In the genomic region with DNA sequence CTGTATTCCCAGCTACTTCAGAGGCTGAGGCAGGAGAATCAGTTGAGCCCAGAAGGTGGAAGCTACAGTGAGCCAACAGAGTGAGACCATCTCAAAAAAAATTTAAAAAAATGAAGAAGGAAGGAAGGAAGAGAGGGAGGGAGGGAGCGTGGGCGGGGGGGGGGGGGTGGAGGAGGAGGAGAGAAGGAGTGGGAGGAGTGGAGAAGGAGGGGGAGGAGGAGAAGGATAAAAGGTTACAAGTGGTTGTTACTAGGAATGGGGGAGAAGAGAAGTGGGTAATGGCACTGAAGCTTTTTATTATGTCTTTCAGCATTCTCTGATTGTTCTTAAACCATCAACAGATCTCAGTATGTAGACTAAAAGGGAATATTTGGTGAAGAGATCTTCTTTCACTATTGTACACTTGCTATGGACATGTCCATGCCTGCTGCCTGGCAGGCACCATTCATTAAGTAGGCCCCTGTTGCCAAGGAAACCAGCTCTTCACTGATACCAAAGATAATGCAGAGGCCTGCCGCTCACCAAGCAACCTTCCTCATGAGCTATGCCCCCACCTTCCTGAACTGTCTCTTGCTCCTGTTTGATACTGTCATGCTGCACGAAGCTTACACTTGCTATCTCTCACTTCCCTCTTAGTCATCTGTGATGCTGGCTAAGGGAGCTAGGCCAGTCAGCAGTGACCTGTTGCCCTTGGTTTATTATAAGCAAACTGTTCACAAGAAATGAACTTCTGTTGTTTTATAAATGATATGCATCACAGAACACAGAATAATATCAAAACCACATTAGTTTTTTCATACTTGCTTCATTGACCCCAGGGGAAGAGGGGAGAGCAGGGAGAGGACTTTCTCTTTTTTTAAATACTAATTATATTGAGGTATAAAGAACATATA, we compare ENCODE assay signal across 8 cellular contexts. TPM values are rescaled to one million over a fixed set of nuclear protein-coding genes. Genes with fewer than 3 reads are reported as not detected.
DNase-seq lines count a peak whose midpoint lies in the region; ATAC-seq and TF ChIP-seq lines count a peak whose summit lies in the region.

No MANE protein-coding gene starts in this region.

- no peak for TF ChIP-seq CTCF in GM20000 (IDR thresholded peaks at IDR 0.05; ENCODE audit: extremely low read depth, missing control alignments)
- no peak for TF ChIP-seq CTCF in activated CD8-positive, alpha-beta T cell treated with anti-CD3 and anti-CD28 coated beads for 36 hours (IDR thresholded peaks at IDR 0.05)
- no peak for TF ChIP-seq CTCF in uterus (IDR thresholded peaks at IDR 0.05)

- DNase-seq in DMS53 treated with DMSO at 0.1 percent for 48 hours (lab: John Stamatoyannopoulos, UW; ENCODE audit: unreplicated experiment) = peak; percentile 72
- DNase-seq in GM20000 (ENCODE audit: low spot score) = peak; percentile 86
- peak; percentile 93 for DNase-seq in NCI-H510A treated with DMSO at 0.1 percent for 48 hours (lab: John Stamatoyannopoulos, UW)
- peak; percentile 78 for DNase-seq in activated CD8-positive, alpha-beta T cell treated with anti-CD3 and anti-CD28 coated beads for 36 hours
- no peak for DNase-seq in Right ventricle myocardium superior
- peak; percentile 61 for DNase-seq in renal cortical epithelial cell (ENCODE audit: low read depth)
- DNase-seq in uterus = no peak

- no peak for TF ChIP-seq POLR2A in uterus (IDR thresholded peaks at IDR 0.05)

- no peaks in the 10 kb centered on the region for H3K27me3 Mint-ChIP-seq in activated CD8-positive, alpha-beta T cell treated with anti-CD3 and anti-CD28 coated beads for 36 hours

- H3K4me3 ChIP-seq in uterus = no peak overlapping the region

- ATAC-seq in HG03457 (IDR thresholded peaks at IDR 0.05; ENCODE audit: unreplicated experiment) (peak; percentile 98), Right ventricle myocardium superior (ENCODE audit: poor library complexity) (peak; percentile 92)
- peak; percentile 99 for ATAC-seq in activated CD8-positive, alpha-beta T cell treated with anti-CD3 and anti-CD28 coated beads for 36 hours

- POLR2A ChIA-PET in activated CD8-positive, alpha-beta T cell treated with anti-CD3 and anti-CD28 coated beads for 36 hours (lab: Charles Lee) = interaction anchor here (0.6 to 1.3 kb wide), 2 partner anchors 23 to 60 kb away, joined by 3 to 5 read pairs; partner anchors contain the start of genes EPM2AIP1 and MLH1

- H3K4me1 Mint-ChIP-seq in activated CD8-positive, alpha-beta T cell treated with anti-CD3 and anti-CD28 coated beads for 36 hours (ENCODE audit: low read depth) = peaks cover 22% of the 10 kb centered on the region

- no peaks in the 10 kb centered on the region for H3K4me1 ChIP-seq in uterus

- no peak overlapping the region for H3K27ac ChIP-seq in uterus

- no peaks in the 10 kb centered on the region for H3K9me3 Mint-ChIP-seq in activated CD8-positive, alpha-beta T cell treated with anti-CD3 and anti-CD28 coated beads for 36 hours

- CTCF ChIA-PET in activated CD8-positive, alpha-beta T cell treated with anti-CD3 and anti-CD28 coated beads for 36 hours (lab: Charles Lee) = interaction anchor here (0.9 to 2.5 kb wide), 2 partner anchors 10 to 11 kb away, joined by 4 to 29 read pairs; no protein-coding TSS in a partner anchor

- no peaks in the 10 kb centered on the region for H3K36me3 ChIP-seq in uterus

- H3K4me3 Mint-ChIP-seq in activated CD8-positive, alpha-beta T cell treated with anti-CD3 and anti-CD28 coated beads for 36 hours = no peak overlapping the region

- H3K36me3 Mint-ChIP-seq in activated CD8-positive, alpha-beta T cell treated with anti-CD3 and anti-CD28 coated beads for 36 hours (ENCODE audit: low read depth) = peaks cover under 1% of the 10 kb centered on the region

- H3K27ac Mint-ChIP-seq in activated CD8-positive, alpha-beta T cell treated with anti-CD3 and anti-CD28 coated beads for 36 hours = peak overlapping the region; percentile 79

- no peaks in the 10 kb centered on the region for H3K27me3 ChIP-seq in uterus

- no peaks in the 10 kb centered on the region for H3K9me3 ChIP-seq in uterus

- intact Hi-C loops in activated CD8-positive, alpha-beta T cell treated with anti-CD3 and anti-CD28 coated beads for 36 hours (cut with micrococcal nuclease) = no loop called here
- intact Hi-C loops in Right ventricle myocardium superior (cut with DNase I) (no loop called here), uterus (cut with DNase I; ENCODE audit: low total_unique reads) (no loop called here)

RNA-seq across cellular contexts. Expression of gene EPM2AIP1, which starts 23.1 kb away (rescaled TPM):
- total RNA-seq in activated CD8-positive, alpha-beta T cell treated with anti-CD3 and anti-CD28 coated beads for 36 hours = 10 to 100 TPM; 11.8 to 12.3 TPM
- 17.9 TPM for total RNA-seq in Right ventricle myocardium superior
- 5.0 and 14.6 TPM in 2 replicates for total RNA-seq in renal cortical epithelial cell
- total RNA-seq in uterus = 10 to 100 TPM; 12.3 to 57.0 (median 26.0) TPM

RNA-seq across cellular contexts. Expression of gene MLH1, which starts 23.5 kb away (rescaled TPM):
- total RNA-seq in activated CD8-positive, alpha-beta T cell treated with anti-CD3 and anti-CD28 coated beads for 36 hours = 10 to 100 TPM; 89.6 to 93.7 TPM
- total RNA-seq in Right ventricle myocardium superior = 42.7 TPM
- 41.9 and 42.7 TPM in 2 replicates for total RNA-seq in renal cortical epithelial cell
- total RNA-seq in uterus = 10 to 100 TPM in 3 of 4 donors, 1 to 10 TPM in 1; 5.9 to 64.3 (median 24.4) TPM

RNA-seq across cellular contexts. Expression of gene TRANK1, which starts 24.9 kb away (rescaled TPM):
- total RNA-seq in activated CD8-positive, alpha-beta T cell treated with anti-CD3 and anti-CD28 coated beads for 36 hours = 10 to 100 TPM; 16.0 to 17.4 TPM
- 3.4 TPM for total RNA-seq in Right ventricle myocardium superior
- total RNA-seq in renal cortical epithelial cell = 12.7 and 31.1 TPM in 2 replicates
- 10 to 100 TPM; 10.6 to 52.1 (median 21.6) TPM for total RNA-seq in uterus

Comparison
In these comparisons a context has a peak if more than half of its experiments do, and no peak if none do; other contexts are left out.
1. DNase-seq: peak in DMS53 treated with DMSO at 0.1 percent for 48 hours (single experiment), GM20000 (single experiment), NCI-H510A treated with DMSO at 0.1 percent for 48 hours (single experiment), activated CD8-positive, alpha-beta T cell treated with anti-CD3 and anti-CD28 coated beads for 36 hours (single experiment) and renal cortical epithelial cell (single experiment); none in Right ventricle myocardium superior (single experiment) and uterus (0 of 2).
2. Peak in every context shown above with its lines, with median percentiles within 50 percentile points of each other: ATAC-seq.